Comparison of ENCODE assay signal across 31 cellular contexts in genomic region chr12:7152818-7153217, GRCh38. TPM values are rescaled to one million over a fixed set of nuclear protein-coding genes. Genes with fewer than 3 reads are reported as not detected.
"Had no signal": no experiment of that assay in that cellular context is flagged by ENCODE, and none has a peak within 500 bp of the region (broad histone marks: within the 10 kb centered on the region; RNA-seq: fewer than 3 reads in every experiment).

No MANE protein-coding gene starts in this region.

- H3K4me3 ChIP-seq: SJCRH30, SK-N-MC had no signal

- H3K27me3 ChIP-seq: SJCRH30 had no signal

- ATAC-seq: activated T-cell treated with anti-CD3 and anti-CD28 coated beads, Interleukin-2, amount 50 U/mL, for 4 hours; Panc1; WTC11 had no signal

- H3K9me3 ChIP-seq: SJCRH30 had no signal

- H3K27ac ChIP-seq: SJCRH30, SK-N-MC had no signal

- H3K27ac Mint-ChIP-seq: activated CD4-positive, alpha-beta memory T cell treated with anti-CD3 and anti-CD28 coated beads for 36 hours; activated naive CD4-positive, alpha-beta T cell treated with anti-CD3 and anti-CD28 coated beads, Interleukin-2, amount 50 U/mL, for 24 hours; activated naive CD8-positive, alpha-beta T cell treated with anti-CD3 and anti-CD28 coated beads, Interleukin-2, amount 10 ng/mL, durations not matched to agents 7 days and 5 days; brain; T-helper 2 cell treated with Interferon-gamma antibody and Interleukin-4, amounts not matched to agents 5 μg/mL and 100 μg/mL, for 36 hours; WTC11 had no signal

- H3K36me3 ChIP-seq: SJCRH30 had no signal

- H3K4me3 Mint-ChIP-seq: activated CD4-positive, alpha-beta memory T cell treated with anti-CD3 and anti-CD28 coated beads for 36 hours; activated naive CD4-positive, alpha-beta T cell treated with anti-CD3 and anti-CD28 coated beads, Interleukin-2, amount 50 U/mL, for 24 hours; activated naive CD8-positive, alpha-beta T cell treated with anti-CD3 and anti-CD28 coated beads, Interleukin-2, amount 10 ng/mL, durations not matched to agents 7 days and 5 days; activated T-cell treated with anti-CD3 and anti-CD28 coated beads, Interleukin-2, amount 50 U/mL, for 4 hours; brain; T-helper 2 cell treated with Interferon-gamma antibody and Interleukin-4, amounts not matched to agents 5 μg/mL and 100 μg/mL, for 36 hours; WTC11 had no signal

- H3K9me3 Mint-ChIP-seq: activated CD4-positive, alpha-beta memory T cell treated with anti-CD3 and anti-CD28 coated beads for 36 hours; activated naive CD4-positive, alpha-beta T cell treated with anti-CD3 and anti-CD28 coated beads, Interleukin-2, amount 50 U/mL, for 24 hours; activated naive CD8-positive, alpha-beta T cell treated with anti-CD3 and anti-CD28 coated beads, Interleukin-2, amount 10 ng/mL, durations not matched to agents 7 days and 5 days; activated T-cell treated with anti-CD3 and anti-CD28 coated beads, Interleukin-2, amount 50 U/mL, for 4 hours; brain; T-helper 2 cell treated with Interferon-gamma antibody and Interleukin-4, amounts not matched to agents 5 μg/mL and 100 μg/mL, for 36 hours; WTC11 had no signal

- DNase-seq: activated CD4-positive, alpha-beta memory T cell treated with anti-CD3 and anti-CD28 coated beads for 36 hours; activated CD4-positive, alpha-beta T cell treated with anti-CD3 and anti-CD28 coated beads for 4 hours; activated CD4-positive, alpha-beta T cell treated with anti-CD3 and anti-CD28 coated beads, Interleukin-2, amount 50 U/mL, for 1 hour; activated CD4-positive, CD25-positive, alpha-beta regulatory T cell treated with anti-CD3 and anti-CD28 coated beads, Interleukin-2, amount 50 U/mL, for 72 hours; activated CD8-positive, alpha-beta memory T cell treated with anti-CD3 and anti-CD28 coated beads, Interleukin-2, amount 50 U/mL, for 4 hours; activated effector memory CD4-positive, alpha-beta T cell treated with anti-CD3 and anti-CD28 coated beads, Interleukin-2, amount 50 U/mL, for 16 hours; activated naive CD4-positive, alpha-beta T cell; activated naive CD8-positive, alpha-beta T cell treated with anti-CD3 and anti-CD28 coated beads, Interleukin-2, amount 10 ng/mL, durations not matched to agents 7 days and 5 days; activated T-cell treated with anti-CD3 and anti-CD28 coated beads for 4 hours; activated T-cell treated with anti-CD3 and anti-CD28 coated beads, Interleukin-2, amount 50 U/mL, for 4 hours; anterior cingulate cortex; cerebellar nuclear complex; NCI-H1092 treated with DMSO at 0.1 percent for 48 hours; NCI-H1436; NCI-H1694; NCI-H1930; NCI-H2081 treated with DMSO at 0.1 percent for 48 hours; NCI-H226; NCI-H446 treated with DMSO at 0.1 percent for 48 hours; NCI-H524; SHP77; SJCRH30 had no signal

- H3K4me1 ChIP-seq: SJCRH30 had no signal

- H3K4me1 Mint-ChIP-seq: activated naive CD4-positive, alpha-beta T cell treated with anti-CD3 and anti-CD28 coated beads, Interleukin-2, amount 50 U/mL, for 24 hours; brain; WTC11 had no signal

RNA-seq across cellular contexts. Expression of gene RBP5, which starts 24.1 kb away (rescaled TPM):
- total RNA-seq: activated T-cell treated with anti-CD3 and anti-CD28 coated beads, Interleukin-2, amount 50 U/mL, for 4 hours; bronchial epithelial cell; M059J; RPMI7951; SJCRH30 had no signal
